Comparison of ENCODE assay signal across 23 cellular contexts in the genomic region with DNA sequence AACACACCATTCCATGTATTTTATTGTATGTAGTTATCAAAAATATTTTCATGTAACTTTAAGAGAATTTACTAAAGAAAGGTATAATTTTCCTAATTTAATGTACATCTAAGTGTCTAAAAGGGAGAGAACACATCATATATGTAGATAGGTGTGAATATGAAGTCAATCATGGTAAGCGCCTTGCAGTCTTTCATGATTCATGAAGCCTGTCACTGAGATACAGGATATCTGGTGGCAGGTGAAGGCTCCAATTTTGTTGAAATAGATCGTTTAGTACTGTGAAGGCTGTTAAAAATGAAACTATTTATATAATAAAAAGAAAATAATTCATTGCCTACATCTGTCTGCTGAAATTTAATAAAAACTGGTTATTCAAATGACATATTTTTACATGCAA.
"Had no signal": no experiment of that assay in that cellular context is flagged by ENCODE, and none has a peak within 500 bp of the region (broad histone marks: within the 10 kb centered on the region; RNA-seq: fewer than 3 reads in every experiment).

No MANE protein-coding gene starts in this region.

- DNase-seq: colonic mucosa; cortex of kidney; dermis blood vessel endothelial cell; dorsolateral prefrontal cortex; effector CD4-positive, alpha-beta T cell; effector CD8-positive, alpha-beta T cell; effector memory CD4-positive, alpha-beta T cell; effector memory CD8-positive, alpha-beta T cell; endodermal cell; erythroblast; esophagus squamous epithelium; foreskin fibroblast; foreskin keratinocyte; foreskin melanocyte; gastrocnemius medialis; glutamatergic neuron; head of caudate nucleus; heart left ventricle; heart right ventricle had no signal

- H3K27ac ChIP-seq: colonic mucosa, coronary artery, dorsolateral prefrontal cortex, epithelial cell of prostate, esophagus muscularis mucosa, esophagus squamous epithelium, foreskin keratinocyte, gastrocnemius medialis, gastroesophageal sphincter, heart left ventricle, heart right ventricle had no signal

- H3K27me3 ChIP-seq: colonic mucosa, dorsolateral prefrontal cortex, esophagus muscularis mucosa, foreskin keratinocyte, gastrocnemius medialis, gastroesophageal sphincter had no signal

- H3K36me3 ChIP-seq: colonic mucosa, esophagus muscularis mucosa, esophagus squamous epithelium, gastrocnemius medialis, gastroesophageal sphincter, heart left ventricle, heart right ventricle had no signal

- H3K4me3 ChIP-seq: colonic mucosa, coronary artery, dorsolateral prefrontal cortex, esophagus muscularis mucosa, esophagus squamous epithelium, gastrocnemius medialis, gastroesophageal sphincter, heart left ventricle, heart right ventricle had no signal

- H3K9me3 ChIP-seq: colonic mucosa, esophagus muscularis mucosa, esophagus squamous epithelium, gastrocnemius medialis, gastroesophageal sphincter had no signal
